Comparison of ENCODE assay signal across 28 cellular contexts in the genomic region with DNA sequence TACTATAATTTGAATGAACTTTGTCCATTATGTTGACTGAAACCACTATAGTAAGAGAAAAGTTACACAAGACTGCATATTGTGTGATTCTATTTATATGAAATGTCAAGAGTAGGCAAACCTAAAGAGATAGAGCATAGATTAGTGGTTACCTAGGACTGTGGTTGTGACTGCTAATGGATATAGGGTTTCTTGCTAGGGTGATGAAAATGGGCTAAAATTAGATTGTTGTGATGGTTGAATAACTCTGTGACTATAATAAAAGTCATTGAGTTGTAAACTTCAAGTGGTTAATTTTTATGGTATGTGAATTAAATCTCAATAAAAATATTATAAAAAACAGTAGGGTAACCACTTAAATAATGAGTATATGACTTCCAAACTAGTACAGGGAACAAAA.
A peak's percentile ranks its signal among the peaks of the same experiment; 100 is the strongest.
DNase-seq lines count a peak whose midpoint lies in the region; ATAC-seq, FAIRE-seq and TF ChIP-seq lines count a peak whose summit lies in the region.
"Had no signal": no experiment of that assay in that cellular context is flagged by ENCODE, and none has a peak within 500 bp of the region (broad histone marks: within the 10 kb centered on the region; RNA-seq: fewer than 3 reads in every experiment).

No MANE protein-coding gene starts in this region.

- H3K27me3 ChIP-seq in DOHH2 (ENCODE audit: control insufficient read depth, low read length) = no peaks in the 10 kb centered on the region
- H3K27me3 ChIP-seq: left lung, pancreas, transverse colon had no signal

- peak; percentile 30 for ATAC-seq in GM18868 (IDR thresholded peaks at IDR 0.05; ENCODE audit: unreplicated experiment)
- no peak for ATAC-seq in Right ventricle myocardium inferior
- no peak for ATAC-seq in GM18511 (IDR thresholded peaks at IDR 0.05; ENCODE audit: unreplicated experiment)
- ATAC-seq: left lung; pancreas; stimulated activated effector memory CD8-positive, alpha-beta T cell treated with anti-CD3 and anti-CD28 coated beads, Interleukin-12 subunit alpha, Interleukin-12 subunit beta, amount 100 ng/mL, for 72 hours had no signal

- DNase-seq in NCI-H1417 (lab: John Stamatoyannopoulos, UW) (peak in 2 of 3 experiments; percentile 50 to 95), RCC 7860 (ENCODE audit: low spot score) (no peak), Right ventricle myocardium inferior (ENCODE audit: missing footprints) (no peak), MCF 10A (ENCODE audit: unreplicated experiment) (no peak)
- DNase-seq: activated CD4-positive, alpha-beta T cell treated with anti-CD3 and anti-CD28 coated beads for 48 hours; activated CD8-positive, alpha-beta memory T cell treated with anti-CD3 and anti-CD28 coated beads for 24 hours; activated effector memory CD4-positive, alpha-beta T cell treated with Interleukin-2 at 50 U/mL for 16 hours; activated T-cell treated with anti-CD3 and anti-CD28 coated beads for 4 hours; effector memory CD4-positive, alpha-beta T cell; Kasumi-1; left lung; NCI-H1092; NCI-H2029 treated with DMSO at 0.1 percent for 48 hours; NCI-H2227 treated with DMSO at 0.1 percent for 48 hours; NCI-H526; pancreas; T1000; transverse colon; WERI-Rb-1 had no signal

- BruUV-seq in MCF 10A (replicated peaks; lab: Mats Ljungman, UMichigan) = no TSS peak

- H3K27ac ChIP-seq in DOHH2 (ENCODE audit: low read depth, low read length) = no peak overlapping the region
- H3K27ac ChIP-seq: coronary artery, epithelial cell of prostate, left lung, pancreas, RWPE1, transverse colon, WERI-Rb-1 had no signal

- no peaks in the 10 kb centered on the region for H3K27me3 Mint-ChIP-seq in MCF 10A (ENCODE audit: insufficient read depth, unreplicated experiment)

- peaks cover 42% of the 10 kb centered on the region for H3K4me1 ChIP-seq in DOHH2 (ENCODE audit: control insufficient read depth, low read length)
- H3K4me1 ChIP-seq: HAP-1, pancreas, transverse colon had no signal

- H3K9me3 Mint-ChIP-seq in MCF 10A (ENCODE audit: unreplicated experiment) = no peaks in the 10 kb centered on the region
- H3K9me3 Mint-ChIP-seq: memory B cell; stimulated activated effector memory CD8-positive, alpha-beta T cell treated with anti-CD3 and anti-CD28 coated beads, Interleukin-12 subunit alpha, Interleukin-12 subunit beta, amount 100 ng/mL, for 72 hours had no signal

- CTCF ChIA-PET in MCF 10A (lab: Yijun Ruan, JAX) = interaction anchor here (0.6 kb wide), 1 partner anchor 108 kb away, joined by 3 read pairs; no protein-coding TSS in a partner anchor

- FAIRE-seq in RCC 7860 (lab: Jason Lieb, UNC) = peak; percentile 61

- H3F3A ChIP-seq in DOHH2 (ENCODE audit: control insufficient read depth, insufficient read depth) = no peaks in the 10 kb centered on the region

- intact Hi-C loops in Right ventricle myocardium inferior (cut with DNase I) (no loop called here), MCF 10A (cut with micrococcal nuclease) (no loop called here)

- 0 out of 2 replicates have a peak overlapping the region, but pooled peaks have one; percentile 4 for H3K4me2 ChIP-seq in DOHH2 (ENCODE audit: low read length)

- no peaks in the 10 kb centered on the region for H3K79me2 ChIP-seq in DOHH2 (ENCODE audit: control insufficient read depth, low read length)

- H4K20me1 ChIP-seq in DOHH2 (ENCODE audit: control insufficient read depth, insufficient read depth, low read depth, low read length) = no peaks in the 10 kb centered on the region

- POLR2A ChIA-PET in MCF 10A (lab: Yijun Ruan, JAX) = no interaction called here

- TF ChIP-seq CTCF in DOHH2 (IDR thresholded peaks at IDR 0.05; ENCODE audit: low read depth, low read length, poor library complexity, severe bottlenecking) = no peak
- no peak for TF ChIP-seq CTCF in MCF 10A (IDR thresholded peaks at IDR 0.05; ENCODE audit: unreplicated experiment)

- H3K9me3 ChIP-seq in DOHH2 (ENCODE audit: control insufficient read depth, insufficient read depth, low read length) = no peaks in the 10 kb centered on the region
- H3K9me3 ChIP-seq: HAP-1, left lung, pancreas, transverse colon had no signal

- peaks cover 4% of the 10 kb centered on the region for H3K36me3 Mint-ChIP-seq in MCF 10A (ENCODE audit: insufficient read depth, unreplicated experiment)
- H3K36me3 Mint-ChIP-seq: memory B cell; stimulated activated effector memory CD8-positive, alpha-beta T cell treated with anti-CD3 and anti-CD28 coated beads, Interleukin-12 subunit alpha, Interleukin-12 subunit beta, amount 100 ng/mL, for 72 hours had no signal

- H3K4me3 ChIP-seq in DOHH2 (ENCODE audit: low read length) = no peak overlapping the region
- H3K4me3 ChIP-seq: coronary artery, HAP-1, left lung, pancreas, transverse colon had no signal

- no peak overlapping the region for H3K4me3 Mint-ChIP-seq in MCF 10A (ENCODE audit: unreplicated experiment)
- H3K4me3 Mint-ChIP-seq: memory B cell; stimulated activated effector memory CD8-positive, alpha-beta T cell treated with anti-CD3 and anti-CD28 coated beads, Interleukin-12 subunit alpha, Interleukin-12 subunit beta, amount 100 ng/mL, for 72 hours had no signal

- no peaks in the 10 kb centered on the region for H3K9me2 ChIP-seq in DOHH2 (replicated peaks; ENCODE audit: control insufficient read depth, low read length)

- H3K36me3 ChIP-seq in DOHH2 (ENCODE audit: control insufficient read depth, low read length) = no peaks in the 10 kb centered on the region
- H3K36me3 ChIP-seq: HAP-1, left lung, pancreas, transverse colon, WERI-Rb-1 had no signal

- H3K27ac Mint-ChIP-seq in MCF 10A (ENCODE audit: low read depth, unreplicated experiment) = no peak overlapping the region
- H3K27ac Mint-ChIP-seq: memory B cell; stimulated activated effector memory CD8-positive, alpha-beta T cell treated with anti-CD3 and anti-CD28 coated beads, Interleukin-12 subunit alpha, Interleukin-12 subunit beta, amount 100 ng/mL, for 72 hours had no signal

- H3K4me1 Mint-ChIP-seq in MCF 10A (ENCODE audit: insufficient read depth, unreplicated experiment) = peaks cover 5% of the 10 kb centered on the region

Comparison
In these comparisons a context has a peak if more than half of its experiments do, and no peak if none do; other contexts are left out.
1. DNase-seq: peak in NCI-H1417 (2 of 3); none in RCC 7860 (single experiment), Right ventricle myocardium inferior (single experiment) and MCF 10A (single experiment).